8 cellular contexts compared by ENCODE assay signal in genomic region chr18:46756559-46757201, GRCh38. TPM values are rescaled to one million over a fixed set of nuclear protein-coding genes. Genes with fewer than 3 reads are reported as not detected.
DNase-seq lines count a peak whose midpoint lies in the region; ATAC-seq and TF ChIP-seq lines count a peak whose summit lies in the region.

Gene ST8SIA5 (minus strand): TSS chr18:46757053. CDS start chr18:46756508, 545 bp downstream.

- peak within 1 kb of the TSS; percentile 54 to 73 (median 66) for H3K4me3 ChIP-seq in BLaER1 treated with 17β-estradiol and CSF1 and Interleukin-3, amounts not matched to agents 10 nM and 100 nM
- H3K4me3 ChIP-seq in right atrium auricular region = peak within 1 kb of the TSS; percentile 47 to 57

- peaks cover 0 to 4% (median 0%) of the 10 kb centered on the region in 11 experiments; a peak in 1 of 22 replicates for H3K36me3 ChIP-seq in BLaER1 treated with 17β-estradiol and CSF1 and Interleukin-3, amounts not matched to agents 10 nM and 100 nM
- H3K36me3 ChIP-seq in right atrium auricular region = no peaks in the 10 kb centered on the region

- H3K27me3 Mint-ChIP-seq in activated B cell treated with CpG ODN at 0.5 μM for 24 hours = peaks cover 27% of the 10 kb centered on the region

- CTCF ChIA-PET in activated B cell treated with CpG ODN at 0.5 μM for 24 hours (lab: Charles Lee) = no interaction called here

- peak; percentile 49 for ATAC-seq in HG02759 (IDR thresholded peaks at IDR 0.05; ENCODE audit: unreplicated experiment)
- peak; percentile 21 for ATAC-seq in activated B cell treated with CpG ODN at 0.5 μM for 24 hours (ENCODE audit: low read depth)

- H3K4me1 ChIP-seq in BLaER1 treated with 17β-estradiol and CSF1 and Interleukin-3, amounts not matched to agents 10 nM and 100 nM = peaks cover 28 to 45% (median 35%) of the 10 kb centered on the region in 10 experiments
- H3K4me1 ChIP-seq in right atrium auricular region = peaks cover 0 to 41% of the 10 kb centered on the region in 2 donors

- peak within 1 kb of the TSS; percentile 45 to 80 (median 76); a peak in 21 of 22 replicates for H3K9ac ChIP-seq in BLaER1 treated with 17β-estradiol and CSF1 and Interleukin-3, amounts not matched to agents 10 nM and 100 nM

- POLR2A ChIA-PET in activated B cell treated with CpG ODN at 0.5 μM for 24 hours (lab: Charles Lee) = no interaction called here

- intact Hi-C loops in activated B cell treated with CpG ODN at 0.5 μM for 24 hours (cut with micrococcal nuclease) = no loop called here

- peaks cover 0 to 8% (median 0%) of the 10 kb centered on the region in 11 experiments; a peak in 6 of 22 replicates for H3K27me3 ChIP-seq in BLaER1 treated with 17β-estradiol and CSF1 and Interleukin-3, amounts not matched to agents 10 nM and 100 nM
- H3K27me3 ChIP-seq in right atrium auricular region = no peaks in the 10 kb centered on the region

- TF ChIP-seq CTCF in activated B cell treated with CpG ODN at 0.5 μM for 24 hours (IDR thresholded peaks at IDR 0.05) (no peak), right atrium auricular region (IDR thresholded peaks at IDR 0.05) (no peak)

- peak within 1 kb of the TSS; percentile 72 for H3K4me3 Mint-ChIP-seq in activated B cell treated with CpG ODN at 0.5 μM for 24 hours

- no peak within 1 kb of the TSS for H3K27ac Mint-ChIP-seq in activated B cell treated with CpG ODN at 0.5 μM for 24 hours

- H3K9me3 Mint-ChIP-seq in activated B cell treated with CpG ODN at 0.5 μM for 24 hours = no peaks in the 10 kb centered on the region

- H3K9me3 ChIP-seq in BLaER1 treated with 17β-estradiol and CSF1 and Interleukin-3, amounts not matched to agents 10 nM and 100 nM (replicated peaks in 1 of 11) = peaks cover 8 to 33% (median 23%) of the 10 kb centered on the region in 11 experiments; a peak in 20 of 22 replicates
- no peaks in the 10 kb centered on the region for H3K9me3 ChIP-seq in right atrium auricular region

- peaks cover 30% of the 10 kb centered on the region for H3K4me1 Mint-ChIP-seq in activated B cell treated with CpG ODN at 0.5 μM for 24 hours

- H4K20me1 ChIP-seq in BLaER1 treated with 17β-estradiol and CSF1 and Interleukin-3, amounts not matched to agents 10 nM and 100 nM = no peaks in the 10 kb centered on the region

- no peaks in the 10 kb centered on the region for H3K36me3 Mint-ChIP-seq in activated B cell treated with CpG ODN at 0.5 μM for 24 hours (ENCODE audit: low read depth)

- DNase-seq in activated B cell treated with CpG ODN at 0.5 μM for 24 hours (no peak), right atrium auricular region (ENCODE audit: low spot score) (peak; percentile 54), substantia nigra (lab: John Stamatoyannopoulos, UW) (peak in 7 of 49 donors; percentile 18 to 89 (median 21)), GM03348 (ENCODE audit: low spot score) (no peak), T1000 (lab: John Stamatoyannopoulos, UW) (no peak), KG1 (lab: John Stamatoyannopoulos, UW) (no peak)

- peak within 1 kb of the TSS in 10 of 11 experiments; percentile 12 to 86 (median 75); a peak in 18 of 22 replicates for H3K27ac ChIP-seq in BLaER1 treated with 17β-estradiol and CSF1 and Interleukin-3, amounts not matched to agents 10 nM and 100 nM
- peak within 1 kb of the TSS; percentile 68 to 73 for H3K27ac ChIP-seq in right atrium auricular region
- H3K27ac ChIP-seq in substantia nigra (ENCODE audit: low read depth, low read length, poor library complexity, severe bottlenecking) = peak within 1 kb of the TSS; percentile 45

- peak within 1 kb of the TSS; percentile 77 to 97 (median 84) for H3K4me2 ChIP-seq in BLaER1 treated with 17β-estradiol and CSF1 and Interleukin-3, amounts not matched to agents 10 nM and 100 nM

RNA-seq across cellular contexts. Expression of gene ST8SIA5, which starts in this region (rescaled TPM):
- total RNA-seq in activated B cell treated with CpG ODN at 0.5 μM for 24 hours (not detected in 2 replicates), right atrium auricular region (1 to 10 TPM; 5.9 to 6.7 TPM)

Comparison
In these comparisons a context has a peak if more than half of its experiments do, and no peak if none do; other contexts are left out.
1. Peak in ATAC-seq in activated B cell treated with CpG ODN at 0.5 μM for 24 hours; RNA of the gene not detected or under 1 TPM.